1 cellular context compared by ENCODE assay signal in genomic region chr4:72887152-72887551, GRCh38.
TF ChIP-seq lines count a peak whose summit lies in the region.

No MANE protein-coding gene starts in this region.

TF ChIP-seq in H1, 55 proteins besides CTCF, POLR2A, EP300 and RAD21:
- no peak for TF ChIP-seq SUZ12 (IDR thresholded peaks at IDR 0.05; ENCODE audit: low read length)
- no peak for TF ChIP-seq KDM4A (IDR thresholded peaks at IDR 0.05; ENCODE audit: low read depth, low read length, severe bottlenecking)
- no peak for TF ChIP-seq RBBP5 (IDR thresholded peaks at IDR 0.05; ENCODE audit: borderline replicate concordance, low read depth, low read length)
- no peak for TF ChIP-seq FOSL1 (IDR thresholded peaks at IDR 0.05; ENCODE audit: insufficient read depth, low read depth, low read length)
- no peak for TF ChIP-seq MAFK (IDR thresholded peaks at IDR 0.05; ENCODE audit: low read depth, low read length)
- TF ChIP-seq ASH2L (IDR thresholded peaks at IDR 0.05; ENCODE audit: low read length) = no peak
- TF ChIP-seq SIRT6 (IDR thresholded peaks at IDR 0.05; ENCODE audit: low read length) = no peak
